Comparison of ENCODE assay signal across 17 cellular contexts in genomic region chr11:23509023-23509422, GRCh38.
DNase-seq lines count a peak whose midpoint lies in the region; ATAC-seq and TF ChIP-seq lines count a peak whose summit lies in the region.
"Had no signal": no experiment of that assay in that cellular context is flagged by ENCODE, and none has a peak within 500 bp of the region (broad histone marks: within the 10 kb centered on the region; RNA-seq: fewer than 3 reads in every experiment).

No MANE protein-coding gene starts in this region.

- H4K20me1 ChIP-seq in GM23248 (ENCODE audit: insufficient read depth), result no peaks in the 10 kb centered on the region
- H4K20me1 ChIP-seq: BLaER1 treated with 17β-estradiol and CSF1 and Interleukin-3, amounts not matched to agents 10 nM and 100 nM had no signal

- H2AFZ ChIP-seq in GM23248, result no peak overlapping the region

- no peaks in the 10 kb centered on the region for H3K36me3 ChIP-seq in GM23248 (ENCODE audit: low read depth)
- no peaks in the 10 kb centered on the region for H3K36me3 ChIP-seq in RWPE2 (ENCODE audit: low read depth)
- H3K36me3 ChIP-seq: BLaER1 treated with 17β-estradiol and CSF1 and Interleukin-3, amounts not matched to agents 10 nM and 100 nM; gastrocnemius medialis; SJSA1 had no signal

- no peaks in the 10 kb centered on the region for H3K9me3 ChIP-seq in GM23248 (ENCODE audit: low read depth)
- H3K9me3 ChIP-seq in RWPE2 (ENCODE audit: severe bottlenecking), result no peaks in the 10 kb centered on the region
- H3K9me3 ChIP-seq: BLaER1 treated with 17β-estradiol and CSF1 and Interleukin-3, amounts not matched to agents 10 nM and 100 nM; gastrocnemius medialis; SJSA1 had no signal

- in situ Hi-C loops in Caki2 (cut with HindIII; ENCODE audit: low pct_unique_long_range_greater_than_20kb, low sequenced_read_pairs), result no loop called here
- in situ Hi-C loops in GM23248 (cut with MboI), result no loop called here

- intact Hi-C loops in head of caudate nucleus (cut with DNase I), result no loop called here

- no peak for TF ChIP-seq CTCF in RWPE2 (IDR thresholded peaks at IDR 0.05; ENCODE audit: poor library complexity, severe bottlenecking)
- no peak for TF ChIP-seq CTCF in foreskin keratinocyte (conservative IDR thresholded peaks at IDR 0.05)

- H3K9ac ChIP-seq in GM23248, result no peak overlapping the region
- H3K9ac ChIP-seq: BLaER1 treated with 17β-estradiol and CSF1 and Interleukin-3, amounts not matched to agents 10 nM and 100 nM; KMS-11 had no signal

- peak; percentile 79 for ATAC-seq in RWPE2 (ENCODE audit: low read depth)
- ATAC-seq in foreskin keratinocyte, result peak; percentile 96
- no peak for ATAC-seq in HG02678 (IDR thresholded peaks at IDR 0.05; ENCODE audit: unreplicated experiment)
- ATAC-seq: gastrocnemius medialis, right cardiac atrium had no signal

- H3F3A ChIP-seq in GM23248 (ENCODE audit: insufficient read depth), result no peaks in the 10 kb centered on the region

- H3K4me3 ChIP-seq in GM23248 (no peak overlapping the region), RWPE2 (ENCODE audit: severe bottlenecking) (no peak overlapping the region)
- H3K4me3 ChIP-seq: BLaER1 treated with 17β-estradiol and CSF1 and Interleukin-3, amounts not matched to agents 10 nM and 100 nM; gastrocnemius medialis; SJSA1 had no signal

- H3K27ac ChIP-seq in GM23248 (no peak overlapping the region), RWPE2 (ENCODE audit: poor library complexity, severe bottlenecking) (no peak overlapping the region), foreskin keratinocyte (no peak overlapping the region)
- H3K27ac ChIP-seq: BLaER1 treated with 17β-estradiol and CSF1 and Interleukin-3, amounts not matched to agents 10 nM and 100 nM; gastrocnemius medialis; KMS-11; SJSA1 had no signal

- peak; percentile 34 for DNase-seq in Caki2 (ENCODE audit: low read depth)
- DNase-seq in GM23248, result peak; percentile 76
- no peak for DNase-seq in RWPE2 (ENCODE audit: low spot score)
- DNase-seq in foreskin keratinocyte, result peak; percentile 75 to 92
- DNase-seq in NK-92 (lab: John Stamatoyannopoulos, UW; ENCODE audit: unreplicated experiment), result no peak
- no peak for DNase-seq in head of caudate nucleus
- no peak for DNase-seq in islet precursor cell
- DNase-seq: activated CD8-positive, alpha-beta memory T cell treated with anti-CD3 and anti-CD28 coated beads for 24 hours; gastrocnemius medialis; NCI-H187 treated with DMSO at 0.1 percent for 48 hours; NCI-H748 treated with DMSO at 0.1 percent for 48 hours; right cardiac atrium; stimulated activated CD4-positive, alpha-beta T cell treated with anti-CD3 and anti-CD28 coated beads, Interleukin-4, amount 100 ng/mL, for 4 hours had no signal

- no peaks in the 10 kb centered on the region for H3K9me2 ChIP-seq in GM23248 (ENCODE audit: insufficient read depth)

- peaks cover 54% of the 10 kb centered on the region for H3K27me3 ChIP-seq in GM23248 (replicated peaks; ENCODE audit: insufficient read depth)
- H3K27me3 ChIP-seq in RWPE2 (ENCODE audit: insufficient read depth, poor library complexity, severe bottlenecking), result no peaks in the 10 kb centered on the region
- H3K27me3 ChIP-seq in foreskin keratinocyte, result no peaks in the 10 kb centered on the region
- H3K27me3 ChIP-seq: BLaER1 treated with 17β-estradiol and CSF1 and Interleukin-3, amounts not matched to agents 10 nM and 100 nM; gastrocnemius medialis; SJSA1 had no signal

- peaks cover 11% of the 10 kb centered on the region; the same call in 1 of the 2 replicates for H3K4me1 ChIP-seq in GM23248 (ENCODE audit: insufficient read depth)
- H3K4me1 ChIP-seq in RWPE2 (ENCODE audit: insufficient read depth, poor library complexity, severe bottlenecking), result no peaks in the 10 kb centered on the region
- no peaks in the 10 kb centered on the region for H3K4me1 ChIP-seq in foreskin keratinocyte
- H3K4me1 ChIP-seq: BLaER1 treated with 17β-estradiol and CSF1 and Interleukin-3, amounts not matched to agents 10 nM and 100 nM; gastrocnemius medialis; SJSA1 had no signal

- no peaks in the 10 kb centered on the region for H3K79me2 ChIP-seq in GM23248 (ENCODE audit: insufficient read depth)

- no peak overlapping the region for H3K4me2 ChIP-seq in GM23248 (ENCODE audit: unreplicated experiment)
- H3K4me2 ChIP-seq: BLaER1 treated with 17β-estradiol and CSF1 and Interleukin-3, amounts not matched to agents 10 nM and 100 nM; KMS-11 had no signal

Comparison
In these comparisons a context has a peak if more than half of its experiments do, and no peak if none do; other contexts are left out.
1. DNase-seq: peak in Caki2 (single experiment), GM23248 (single experiment) and foreskin keratinocyte (2 of 2); none in RWPE2 (single experiment), NK-92 (single experiment), head of caudate nucleus (0 of 42) and islet precursor cell (single experiment).